ENCODE assay signal across 1 cellular context in the genomic region with DNA sequence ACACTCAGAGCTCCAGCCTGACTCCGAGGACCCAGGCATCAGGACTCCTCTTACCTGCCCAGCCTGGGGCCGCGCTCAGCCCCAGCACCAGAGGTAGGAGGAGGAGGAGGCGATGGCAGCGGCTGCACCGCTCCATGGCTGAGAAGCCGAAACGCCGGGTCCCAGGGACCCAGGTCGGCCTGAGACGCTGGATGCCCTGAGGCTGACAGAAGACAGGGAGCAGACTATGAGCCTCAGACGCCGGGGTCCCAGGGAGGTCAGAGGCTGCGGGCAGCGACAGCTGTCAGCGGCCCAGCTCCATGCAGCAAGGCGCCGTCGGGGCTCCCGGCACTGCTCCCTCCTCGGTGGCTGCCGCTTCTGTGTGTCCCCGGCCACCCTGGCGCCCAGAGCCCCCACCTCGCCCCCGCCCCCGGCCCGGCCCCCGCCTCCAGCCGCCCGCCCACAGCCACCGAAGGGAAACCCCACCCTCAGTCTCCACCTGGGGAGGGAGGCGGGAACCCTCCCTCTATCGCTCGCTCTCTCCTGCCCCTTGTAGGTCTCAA.
TF ChIP-seq lines count a peak whose summit lies in the region.

Gene COL11A2 (minus strand): TSS at position 363 of the 542 bp plus-strand sequence. CDS start 227 bp downstream, at position 136.

TF ChIP-seq in HepG2, 621 proteins besides CTCF, POLR2A, EP300 and RAD21 (continued from another document):
- no peak for TF ChIP-seq ZNF646 (CRISPR knock-in tag; IDR thresholded peaks at IDR 0.05)
- no peak for TF ChIP-seq ZNF160 (CRISPR knock-in tag; IDR thresholded peaks at IDR 0.05)
- TF ChIP-seq, protein P1, sequence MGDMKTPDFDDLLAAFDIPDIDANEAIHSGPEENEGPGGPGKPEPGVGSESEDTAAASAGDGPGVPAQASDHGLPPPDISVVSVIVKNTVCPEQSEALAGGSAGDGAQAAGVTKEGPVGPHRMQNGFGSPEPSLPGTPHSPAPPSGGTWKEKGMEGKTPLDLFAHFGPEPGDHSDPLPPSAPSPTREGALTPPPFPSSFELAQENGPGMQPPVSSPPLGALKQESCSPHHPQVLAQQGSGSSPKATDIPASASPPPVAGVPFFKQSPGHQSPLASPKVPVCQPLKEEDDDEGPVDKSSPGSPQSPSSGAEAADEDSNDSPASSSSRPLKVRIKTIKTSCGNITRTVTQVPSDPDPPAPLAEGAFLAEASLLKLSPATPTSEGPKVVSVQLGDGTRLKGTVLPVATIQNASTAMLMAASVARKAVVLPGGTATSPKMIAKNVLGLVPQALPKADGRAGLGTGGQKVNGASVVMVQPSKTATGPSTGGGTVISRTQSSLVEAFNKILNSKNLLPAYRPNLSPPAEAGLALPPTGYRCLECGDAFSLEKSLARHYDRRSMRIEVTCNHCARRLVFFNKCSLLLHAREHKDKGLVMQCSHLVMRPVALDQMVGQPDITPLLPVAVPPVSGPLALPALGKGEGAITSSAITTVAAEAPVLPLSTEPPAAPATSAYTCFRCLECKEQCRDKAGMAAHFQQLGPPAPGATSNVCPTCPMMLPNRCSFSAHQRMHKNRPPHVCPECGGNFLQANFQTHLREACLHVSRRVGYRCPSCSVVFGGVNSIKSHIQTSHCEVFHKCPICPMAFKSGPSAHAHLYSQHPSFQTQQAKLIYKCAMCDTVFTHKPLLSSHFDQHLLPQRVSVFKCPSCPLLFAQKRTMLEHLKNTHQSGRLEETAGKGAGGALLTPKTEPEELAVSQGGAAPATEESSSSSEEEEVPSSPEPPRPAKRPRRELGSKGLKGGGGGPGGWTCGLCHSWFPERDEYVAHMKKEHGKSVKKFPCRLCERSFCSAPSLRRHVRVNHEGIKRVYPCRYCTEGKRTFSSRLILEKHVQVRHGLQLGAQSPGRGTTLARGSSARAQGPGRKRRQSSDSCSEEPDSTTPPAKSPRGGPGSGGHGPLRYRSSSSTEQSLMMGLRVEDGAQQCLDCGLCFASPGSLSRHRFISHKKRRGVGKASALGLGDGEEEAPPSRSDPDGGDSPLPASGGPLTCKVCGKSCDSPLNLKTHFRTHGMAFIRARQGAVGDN (CRISPR knock-in tag; IDR thresholded peaks at IDR 0.05), result peak; percentile 2; the same call in 1 of the 2 replicates
- no peak for TF ChIP-seq FOXP1 (IDR thresholded peaks at IDR 0.05)
- TF ChIP-seq FOXP1 (CRISPR knock-in tag; IDR thresholded peaks at IDR 0.05), result no peak
- TF ChIP-seq, protein P2, sequence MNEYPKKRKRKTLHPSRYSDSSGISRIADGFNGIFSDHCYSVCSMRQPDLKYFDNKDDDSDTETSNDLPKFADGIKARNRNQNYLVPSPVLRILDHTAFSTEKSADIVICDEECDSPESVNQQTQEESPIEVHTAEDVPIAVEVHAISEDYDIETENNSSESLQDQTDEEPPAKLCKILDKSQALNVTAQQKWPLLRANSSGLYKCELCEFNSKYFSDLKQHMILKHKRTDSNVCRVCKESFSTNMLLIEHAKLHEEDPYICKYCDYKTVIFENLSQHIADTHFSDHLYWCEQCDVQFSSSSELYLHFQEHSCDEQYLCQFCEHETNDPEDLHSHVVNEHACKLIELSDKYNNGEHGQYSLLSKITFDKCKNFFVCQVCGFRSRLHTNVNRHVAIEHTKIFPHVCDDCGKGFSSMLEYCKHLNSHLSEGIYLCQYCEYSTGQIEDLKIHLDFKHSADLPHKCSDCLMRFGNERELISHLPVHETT (CRISPR knock-in tag; conservative IDR thresholded peaks at IDR 0.05), result no peak
- no peak for TF ChIP-seq SSRP1 (CRISPR knock-in tag; IDR thresholded peaks at IDR 0.05)
